ENCODE assay signal across 34 cellular contexts in the genomic region with DNA sequence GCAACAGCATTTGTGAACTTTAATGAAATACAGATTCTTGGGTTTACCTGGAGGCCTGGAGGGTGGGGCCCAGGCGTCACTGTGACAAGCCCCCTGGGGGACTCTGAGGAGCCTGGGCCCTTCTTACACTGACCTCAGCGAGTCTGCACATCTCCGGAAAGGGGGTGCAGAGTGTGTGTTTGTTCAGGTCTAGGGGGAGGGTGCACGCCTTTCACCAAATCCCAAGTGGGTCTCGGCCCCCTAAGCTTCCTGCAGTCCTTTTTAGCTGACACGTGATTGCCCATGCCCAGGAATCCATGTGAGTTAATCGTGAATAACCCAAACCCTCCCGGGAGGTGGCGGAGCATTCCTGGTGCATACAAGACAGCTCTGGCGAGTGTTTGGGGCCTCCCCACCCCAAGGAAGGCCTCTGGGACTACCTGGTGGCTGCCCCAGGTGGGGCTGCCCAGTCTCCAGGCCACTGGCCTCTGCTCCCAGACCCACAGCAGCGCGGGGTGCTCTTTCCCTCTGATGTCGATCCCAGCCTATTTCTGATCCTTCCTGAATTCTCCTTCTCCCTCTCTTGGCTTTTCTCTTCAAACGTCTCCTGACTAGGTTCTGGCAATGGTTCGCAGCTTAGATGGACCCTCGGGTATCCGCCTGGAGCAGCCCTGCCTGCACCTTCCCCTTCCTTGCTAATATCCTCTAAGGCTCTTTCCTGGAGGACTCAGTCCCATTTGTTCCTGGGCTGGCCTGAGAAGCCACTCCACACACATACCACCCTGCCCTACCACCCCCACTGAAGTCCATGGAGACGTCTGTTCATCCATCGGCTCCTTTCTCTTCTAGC. TPM values are rescaled to one million over a fixed set of nuclear protein-coding genes. Genes with fewer than 3 reads are reported as not detected.
"Had no signal": no experiment of that assay in that cellular context is flagged by ENCODE, and none has a peak within 500 bp of the region (broad histone marks: within the 10 kb centered on the region; RNA-seq: fewer than 3 reads in every experiment).

No MANE protein-coding gene starts in this region.

- H3K4me3 Mint-ChIP-seq: activated CD4-positive, alpha-beta memory T cell treated with anti-CD3 and anti-CD28 coated beads, Interleukin-2, amount 10 ng/mL, durations not matched to agents 7 days and 5 days; activated CD4-positive, alpha-beta T cell treated with anti-CD3 and anti-CD28 coated beads, Interleukin-2, amount 10 ng/mL, durations not matched to agents 7 days and 5 days; activated naive CD4-positive, alpha-beta T cell treated with anti-CD3 and anti-CD28 coated beads, Interleukin-2, amount 50 U/mL, for 24 hours; effector memory CD8-positive, alpha-beta T cell; immature natural killer cell; natural killer cell; stimulated activated naive B cell treated with anti-CD40 and anti-IgM and Interleukin-4, amounts not matched to agents 10 μg/mL and 1 μg/mL and 100 μg/mL, for 72 hours; T-helper 1 cell treated with Interleukin-12 subunit alpha and Interleukin-12 subunit beta and Interleukin-4 antibody, amounts not matched to agents 30 μg/mL and 1 μg/mL, for 36 hours had no signal

- H3K27me3 ChIP-seq: ovary, suprapubic skin, tibial nerve had no signal

- H3K36me3 Mint-ChIP-seq: activated naive CD4-positive, alpha-beta T cell treated with anti-CD3 and anti-CD28 coated beads, Interleukin-2, amount 50 U/mL, for 24 hours; immature natural killer cell; natural killer cell had no signal

- H3K4me3 ChIP-seq: heart left ventricle, lower lobe of right lung, ovary, prostate gland, smooth muscle cell, suprapubic skin, tibial nerve had no signal

- H3K36me3 ChIP-seq: heart left ventricle, lower lobe of right lung, ovary, prostate gland, suprapubic skin, tibial nerve, WERI-Rb-1 had no signal

- H3K9me3 Mint-ChIP-seq: activated CD4-positive, alpha-beta memory T cell treated with anti-CD3 and anti-CD28 coated beads, Interleukin-2, amount 10 ng/mL, durations not matched to agents 7 days and 5 days; activated CD4-positive, alpha-beta T cell treated with anti-CD3 and anti-CD28 coated beads, Interleukin-2, amount 10 ng/mL, durations not matched to agents 7 days and 5 days; activated naive CD4-positive, alpha-beta T cell treated with anti-CD3 and anti-CD28 coated beads, Interleukin-2, amount 50 U/mL, for 24 hours; activated T-helper 2 cell treated with anti-CD3 and anti-CD28 coated beads, Interferon-gamma antibody, Interleukin-2, Interleukin-4, amounts not matched to agents 10 μg/mL and 5 μg/mL and 100 μg/mL, durations not matched to agents 14 hours and 24 hours and 36 hours; effector memory CD8-positive, alpha-beta T cell; immature natural killer cell; natural killer cell; T-helper 1 cell treated with Interleukin-12 subunit alpha and Interleukin-12 subunit beta and Interleukin-4 antibody, amounts not matched to agents 30 μg/mL and 1 μg/mL, for 36 hours had no signal

- DNase-seq: activated CD4-positive, alpha-beta memory T cell treated with anti-CD3 and anti-CD28 coated beads, Interleukin-2, amount 10 ng/mL, durations not matched to agents 7 days and 5 days; activated CD4-positive, alpha-beta T cell treated with anti-CD3 and anti-CD28 coated beads, Interleukin-2, amount 10 ng/mL, durations not matched to agents 7 days and 5 days; activated CD4-positive, CD25-positive, alpha-beta regulatory T cell treated with anti-CD3 and anti-CD28 coated beads, Interleukin-2, amount 50 U/mL, for 72 hours; activated T-cell treated with anti-CD3 and anti-CD28 coated beads, Interleukin-2, amount 50 U/mL, for 48 hours; cerebellar nuclear complex; cortex of kidney; effector memory CD8-positive, alpha-beta T cell; foreskin fibroblast; heart left ventricle; hypothalamus; immature natural killer cell; lower lobe of right lung; mesenchymal stem cell; natural killer cell; ovary; retina; SK-N-SH; stimulated activated CD4-positive, alpha-beta T cell treated with anti-CD3 and anti-CD28 coated beads, Interleukin-15, amount 100 ng/mL, for 24 hours; stimulated activated CD4-positive, alpha-beta T cell treated with anti-CD3 and anti-CD28 coated beads, Interleukin-2, amount 100 ng/mL, for 24 hours; stimulated activated naive B cell treated with anti-CD40 and anti-IgM and Interleukin-4, amounts not matched to agents 10 μg/mL and 1 μg/mL and 100 μg/mL, for 72 hours; SW 1271; T-helper 9 cell; WERI-Rb-1 had no signal

- H3K27me3 Mint-ChIP-seq: activated naive CD4-positive, alpha-beta T cell treated with anti-CD3 and anti-CD28 coated beads, Interleukin-2, amount 50 U/mL, for 24 hours had no signal

- H3K4me2 ChIP-seq: SK-N-SH, smooth muscle cell had no signal

- ATAC-seq: effector memory CD8-positive, alpha-beta T cell; esophagus mucosa; heart left ventricle; lower lobe of right lung; natural killer cell; stimulated activated naive B cell treated with anti-CD40 and anti-IgM and Interleukin-4, amounts not matched to agents 10 μg/mL and 1 μg/mL and 100 μg/mL, for 72 hours had no signal

- H3K27ac ChIP-seq: heart left ventricle, lower lobe of right lung, ovary, prostate gland, suprapubic skin, tibial nerve, WERI-Rb-1 had no signal

- H3K27ac Mint-ChIP-seq: activated CD4-positive, alpha-beta memory T cell treated with anti-CD3 and anti-CD28 coated beads, Interleukin-2, amount 10 ng/mL, durations not matched to agents 7 days and 5 days; activated CD4-positive, alpha-beta T cell treated with anti-CD3 and anti-CD28 coated beads, Interleukin-2, amount 10 ng/mL, durations not matched to agents 7 days and 5 days; activated naive CD4-positive, alpha-beta T cell treated with anti-CD3 and anti-CD28 coated beads, Interleukin-2, amount 50 U/mL, for 24 hours; activated T-helper 2 cell treated with anti-CD3 and anti-CD28 coated beads, Interferon-gamma antibody, Interleukin-2, Interleukin-4, amounts not matched to agents 10 μg/mL and 5 μg/mL and 100 μg/mL, durations not matched to agents 14 hours and 24 hours and 36 hours; effector memory CD8-positive, alpha-beta T cell; natural killer cell; stimulated activated naive B cell treated with anti-CD40 and anti-IgM and Interleukin-4, amounts not matched to agents 10 μg/mL and 1 μg/mL and 100 μg/mL, for 72 hours; T-helper 1 cell treated with Interleukin-12 subunit alpha and Interleukin-12 subunit beta and Interleukin-4 antibody, amounts not matched to agents 30 μg/mL and 1 μg/mL, for 36 hours had no signal

- H3K4me1 ChIP-seq: heart left ventricle, lower lobe of right lung, prostate gland, suprapubic skin had no signal

- H3K4me1 Mint-ChIP-seq: activated CD4-positive, alpha-beta memory T cell treated with anti-CD3 and anti-CD28 coated beads, Interleukin-2, amount 10 ng/mL, durations not matched to agents 7 days and 5 days; activated CD4-positive, alpha-beta T cell treated with anti-CD3 and anti-CD28 coated beads, Interleukin-2, amount 10 ng/mL, durations not matched to agents 7 days and 5 days; activated naive CD4-positive, alpha-beta T cell treated with anti-CD3 and anti-CD28 coated beads, Interleukin-2, amount 50 U/mL, for 24 hours; immature natural killer cell; natural killer cell had no signal

- H3K9me3 ChIP-seq: heart left ventricle, lower lobe of right lung, ovary, prostate gland, SK-N-SH, suprapubic skin, tibial nerve had no signal

RNA-seq across cellular contexts. Expression of gene NGEF, which starts 10.0 kb away (rescaled TPM):
- total RNA-seq: activated CD4-positive, alpha-beta T cell treated with anti-CD3 and anti-CD28 coated beads, Interleukin-2, amount 10 ng/mL, durations not matched to agents 7 days and 5 days; natural killer cell; smooth muscle cell had no signal

RNA-seq across cellular contexts. Expression of gene NEU2, which starts 29.4 kb away (rescaled TPM):
- total RNA-seq: activated CD4-positive, alpha-beta memory T cell treated with anti-CD3 and anti-CD28 coated beads, Interleukin-2, amount 10 ng/mL, durations not matched to agents 7 days and 5 days; activated CD4-positive, alpha-beta T cell treated with anti-CD3 and anti-CD28 coated beads, Interleukin-2, amount 10 ng/mL, durations not matched to agents 7 days and 5 days; activated T-helper 2 cell treated with anti-CD3 and anti-CD28 coated beads, Interferon-gamma antibody, Interleukin-2, Interleukin-4, amounts not matched to agents 10 μg/mL and 5 μg/mL and 100 μg/mL, durations not matched to agents 14 hours and 24 hours and 36 hours; bronchial epithelial cell; esophagus mucosa; heart left ventricle; kidney epithelial cell; lower lobe of right lung; mononuclear cell; natural killer cell; ovary; prostate gland; tibial nerve had no signal
